In the genomic region with DNA sequence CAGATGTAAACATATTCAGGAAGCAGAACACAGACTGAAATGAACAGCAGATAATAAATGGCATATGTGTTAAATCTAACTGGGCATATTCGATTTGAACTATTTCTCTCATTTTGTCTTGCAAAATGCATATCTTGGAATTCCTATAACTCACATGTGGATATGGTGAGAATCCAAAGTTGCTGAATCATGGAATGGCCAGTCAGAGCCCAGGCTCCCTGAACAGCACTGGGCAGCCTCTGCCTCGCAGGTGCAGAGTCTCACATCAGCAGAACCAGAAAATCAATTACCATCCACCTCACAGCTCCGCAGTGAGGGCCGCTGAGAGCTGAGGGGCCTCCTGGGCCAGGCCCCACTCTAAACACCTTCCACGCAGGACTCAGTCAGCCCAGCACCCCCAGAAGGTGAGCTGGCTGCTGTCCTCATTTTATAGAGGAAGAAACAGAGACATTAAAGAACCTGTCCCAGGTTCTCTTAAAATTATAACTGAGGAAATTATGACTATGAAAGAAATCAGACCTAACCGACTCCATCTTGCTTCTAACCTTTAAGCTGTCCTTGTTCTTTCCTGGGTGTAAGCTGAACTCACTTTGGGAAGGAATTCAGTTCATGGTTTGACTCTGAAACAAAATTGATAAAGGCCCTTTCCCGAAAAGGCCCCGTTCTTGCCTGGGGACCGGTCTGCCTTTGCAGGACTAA, we compare ENCODE assay signal across 16 cellular contexts.
DNase-seq lines count a peak whose midpoint lies in the region; ATAC-seq and TF ChIP-seq lines count a peak whose summit lies in the region.
"Had no signal": no experiment of that assay in that cellular context is flagged by ENCODE, and none has a peak within 500 bp of the region (broad histone marks: within the 10 kb centered on the region; RNA-seq: fewer than 3 reads in every experiment).

No MANE protein-coding gene starts in this region.

- intact Hi-C loops in natural killer cell (cut with micrococcal nuclease) = no loop called here

- no peaks in the 10 kb centered on the region for H3K27me3 Mint-ChIP-seq in natural killer cell treated with Interleukin-12 subunit alpha and Interleukin-12 subunit beta and Interleukin-15 and Interleukin-18, amount 100 ng/mL, for 72 hours
- H3K27me3 Mint-ChIP-seq in natural killer cell (ENCODE audit: low read depth in 2 of 2) = no peaks in the 10 kb centered on the region
- no peaks in the 10 kb centered on the region for H3K27me3 Mint-ChIP-seq in osteocyte (ENCODE audit: unreplicated experiment)

- H3K36me3 Mint-ChIP-seq in natural killer cell treated with Interleukin-12 subunit alpha and Interleukin-12 subunit beta and Interleukin-15 and Interleukin-18, amount 100 ng/mL, for 72 hours = no peaks in the 10 kb centered on the region
- H3K36me3 Mint-ChIP-seq in natural killer cell = no peaks in the 10 kb centered on the region
- no peaks in the 10 kb centered on the region for H3K36me3 Mint-ChIP-seq in osteocyte (ENCODE audit: unreplicated experiment)
- H3K36me3 Mint-ChIP-seq: CD14-positive monocyte; CD4-positive, alpha-beta memory T cell had no signal

- TF ChIP-seq POLR2A in erythroblast (IDR thresholded peaks at IDR 0.05; ENCODE audit: low read length) = no peak

- ATAC-seq in natural killer cell treated with Interleukin-12 subunit alpha and Interleukin-12 subunit beta and Interleukin-15 and Interleukin-18, amount 100 ng/mL, for 72 hours = no peak
- ATAC-seq in natural killer cell = no peak
- ATAC-seq in HG02571 (IDR thresholded peaks at IDR 0.05; ENCODE audit: unreplicated experiment) = no peak
- no peak for ATAC-seq in GM18517 (IDR thresholded peaks at IDR 0.05; ENCODE audit: unreplicated experiment)
- no peak for ATAC-seq in GM21576 (IDR thresholded peaks at IDR 0.05; ENCODE audit: unreplicated experiment)

- no peak overlapping the region for H3K27ac Mint-ChIP-seq in natural killer cell treated with Interleukin-12 subunit alpha and Interleukin-12 subunit beta and Interleukin-15 and Interleukin-18, amount 100 ng/mL, for 72 hours
- no peak overlapping the region for H3K27ac Mint-ChIP-seq in natural killer cell
- no peak overlapping the region for H3K27ac Mint-ChIP-seq in osteocyte (ENCODE audit: unreplicated experiment)
- H3K27ac Mint-ChIP-seq: CD14-positive monocyte, GM23338 had no signal

- H3K4me3 Mint-ChIP-seq in natural killer cell treated with Interleukin-12 subunit alpha and Interleukin-12 subunit beta and Interleukin-15 and Interleukin-18, amount 100 ng/mL, for 72 hours = no peak overlapping the region
- H3K4me3 Mint-ChIP-seq in natural killer cell = no peak overlapping the region
- H3K4me3 Mint-ChIP-seq in osteocyte (ENCODE audit: unreplicated experiment) = no peak overlapping the region
- H3K4me3 Mint-ChIP-seq: CD14-positive monocyte; CD4-positive, alpha-beta memory T cell; GM23338 had no signal

- DNase-seq in natural killer cell treated with Interleukin-12 subunit alpha and Interleukin-12 subunit beta and Interleukin-15 and Interleukin-18, amount 100 ng/mL, for 72 hours (ENCODE audit: low spot score) = peak; percentile 26
- DNase-seq in natural killer cell = no peak
- peak; percentile 44 for DNase-seq in islet precursor cell
- peak; percentile 46 for DNase-seq in osteocyte (ENCODE audit: extremely low spot score, unreplicated experiment)
- DNase-seq in erythroblast (lab: John Stamatoyannopoulos, UW) = no peak
- DNase-seq: AML-193; Calu3; CD4-positive, alpha-beta memory T cell; DMS79 treated with DMSO at 0.1 percent for 48 hours; HCEC 1CT; IMR-90 had no signal

- H3K9me3 Mint-ChIP-seq in natural killer cell treated with Interleukin-12 subunit alpha and Interleukin-12 subunit beta and Interleukin-15 and Interleukin-18, amount 100 ng/mL, for 72 hours = no peaks in the 10 kb centered on the region
- no peaks in the 10 kb centered on the region for H3K9me3 Mint-ChIP-seq in natural killer cell
- no peaks in the 10 kb centered on the region for H3K9me3 Mint-ChIP-seq in osteocyte (ENCODE audit: unreplicated experiment)
- H3K9me3 Mint-ChIP-seq: CD4-positive, alpha-beta memory T cell; GM23338 had no signal

- TF ChIP-seq CTCF in natural killer cell (IDR thresholded peaks at IDR 0.05) (no peak), osteocyte (IDR thresholded peaks at IDR 0.05) (no peak)

- H3K4me1 Mint-ChIP-seq in natural killer cell treated with Interleukin-12 subunit alpha and Interleukin-12 subunit beta and Interleukin-15 and Interleukin-18, amount 100 ng/mL, for 72 hours (ENCODE audit: low read depth in 2 of 2) = no peaks in the 10 kb centered on the region
- H3K4me1 Mint-ChIP-seq in natural killer cell = peaks cover 0 to 5% of the 10 kb centered on the region in 2 donors
- no peaks in the 10 kb centered on the region for H3K4me1 Mint-ChIP-seq in osteocyte (ENCODE audit: unreplicated experiment)
- H3K4me1 Mint-ChIP-seq: CD14-positive monocyte; CD4-positive, alpha-beta memory T cell had no signal

Comparison
In these comparisons a context has a peak if more than half of its experiments do, and no peak if none do; other contexts are left out.
1. DNase-seq: peak in natural killer cell treated with Interleukin-12 subunit alpha and Interleukin-12 subunit beta and Interleukin-15 and Interleukin-18, amount 100 ng/mL, for 72 hours (single experiment), islet precursor cell (single experiment) and osteocyte (single experiment); none in natural killer cell (single experiment) and erythroblast (0 of 2).